In genomic region chr1:33349081-33349759, GRCh38 we compare ENCODE assay signal across 8 cellular contexts. TPM values are rescaled to one million over a fixed set of nuclear protein-coding genes. Genes with fewer than 3 reads are reported as not detected.
DNase-seq lines count a peak whose midpoint lies in the region; ATAC-seq, FAIRE-seq and TF ChIP-seq lines count a peak whose summit lies in the region.

No MANE protein-coding gene starts in this region.

- H3K4me3 ChIP-seq in OCI-LY1 (ENCODE audit: low read depth, low read length, poor library complexity, severe bottlenecking) (peak overlapping the region; percentile 72), trophoblast cell (ENCODE audit: low read depth, low read length) (peak overlapping the region; percentile 99), aorta (ENCODE audit: low read length in 2 of 2) (peak overlapping the region; percentile 96 to 100)

- H3K9me2 ChIP-seq in OCI-LY1 (ENCODE audit: low read depth, low read length), result no peaks in the 10 kb centered on the region

- peak overlapping the region; percentile 92 for H2BK5ac ChIP-seq in trophoblast cell (ENCODE audit: low read depth, low read length, poor library complexity)

- peaks cover 15% of the 10 kb centered on the region for H3K79me1 ChIP-seq in trophoblast cell (ENCODE audit: low read length)

- peak overlapping the region; percentile 68 for H3K9ac ChIP-seq in OCI-LY1 (ENCODE audit: low read length)
- H3K9ac ChIP-seq in trophoblast cell (ENCODE audit: low read length), result peak overlapping the region; percentile 99

- peak overlapping the region; percentile 99 for H2BK120ac ChIP-seq in trophoblast cell (ENCODE audit: insufficient read depth, low read length, poor library complexity)

- peaks cover 18% of the 10 kb centered on the region for H3K4me1 ChIP-seq in OCI-LY1 (ENCODE audit: insufficient read depth, low read length, severe bottlenecking)
- H3K4me1 ChIP-seq in trophoblast cell (ENCODE audit: control insufficient read depth in 1 of 2, insufficient read depth in 2 of 2, low read length in 2 of 2), result peaks cover 14 to 30% of the 10 kb centered on the region in 2 experiments
- peaks cover 2 to 8% of the 10 kb centered on the region in 2 donors for H3K4me1 ChIP-seq in aorta (ENCODE audit: control insufficient read depth in 1 of 2, insufficient read depth in 2 of 2, low read length in 2 of 2)

- H3K36me3 ChIP-seq in OCI-LY1 (ENCODE audit: insufficient read depth, low read length), result no peaks in the 10 kb centered on the region
- H3K36me3 ChIP-seq in trophoblast cell (ENCODE audit: control insufficient read depth in 1 of 2, insufficient read depth in 2 of 2, low read length in 2 of 2), result peaks cover 3% of the 10 kb centered on the region in 2 experiments
- no peaks in the 10 kb centered on the region for H3K36me3 ChIP-seq in aorta (ENCODE audit: control insufficient read depth in 1 of 2, insufficient read depth in 2 of 2, low read length in 1 of 2)

- intact Hi-C loops in aorta (cut with DNase I), result loop anchor here (5.0 kb wide), 3 partner anchors 58 to 113 kb away; partner anchors contain the start of gene ZNF362 (in 1 of the 2)

- peak overlapping the region; percentile 93 for H4K8ac ChIP-seq in trophoblast cell (ENCODE audit: low read depth, low read length)

- H2BK12ac ChIP-seq in trophoblast cell (ENCODE audit: low read length), result peak overlapping the region; percentile 9

- no peak overlapping the region for H3K23ac ChIP-seq in trophoblast cell (ENCODE audit: low read length)

- peak overlapping the region; percentile 98 for H2AK5ac ChIP-seq in trophoblast cell (ENCODE audit: low read length)

- peaks cover 2% of the 10 kb centered on the region; the same call in 1 of the 2 replicates for H4K20me1 ChIP-seq in OCI-LY1 (ENCODE audit: insufficient read depth, low read length)

- H3K4me2 ChIP-seq in OCI-LY1 (ENCODE audit: low read length), result peak overlapping the region; percentile 66
- peak overlapping the region; percentile 63 for H3K4me2 ChIP-seq in trophoblast cell (ENCODE audit: low read length)

- no peak for TF ChIP-seq CTCF in OCI-LY1 (IDR thresholded peaks at IDR 0.05; ENCODE audit: low read length)

- peak overlapping the region; percentile 99 for H3K4ac ChIP-seq in trophoblast cell (ENCODE audit: low read depth, low read length)

- DNase-seq in NCI-H2227 (lab: John Stamatoyannopoulos, UW; ENCODE audit: unreplicated experiment), result peak; percentile 46
- no peak for DNase-seq in NCI-H2227 treated with DMSO at 0.1 percent for 48 hours (lab: John Stamatoyannopoulos, UW)
- DNase-seq in activated T-helper 9 cell treated with anti-CD3 and anti-CD28 coated beads, Interleukin-2, amount 50 U/mL, for 16 hours (ENCODE audit: low read depth), result peak; percentile 31
- DNase-seq in frontal cortex (ENCODE audit: low spot score in 2 of 2), result peak; percentile 51 to 71
- DNase-seq in trophoblast cell, result peak in 1 of 2 donors; percentile 43
- DNase-seq in aorta, result peak; percentile 70 to 86

- H3K79me2 ChIP-seq in OCI-LY1 (ENCODE audit: insufficient read depth, low read length) (no peaks in the 10 kb centered on the region), trophoblast cell (ENCODE audit: control insufficient read depth, insufficient read depth, low read length, poor library complexity) (peaks cover 18% of the 10 kb centered on the region)

- H3K14ac ChIP-seq in trophoblast cell (ENCODE audit: low read length), result peak overlapping the region; percentile 100

- no peaks in the 10 kb centered on the region for H3F3A ChIP-seq in OCI-LY1 (ENCODE audit: insufficient read depth, low read length)

- H2AFZ ChIP-seq in OCI-LY1 (ENCODE audit: low read length) (no peak overlapping the region), trophoblast cell (ENCODE audit: insufficient read depth, low read length, poor library complexity) (peak overlapping the region; percentile 91)

- no peaks in the 10 kb centered on the region for H3K9me3 ChIP-seq in OCI-LY1 (ENCODE audit: low read length)
- peaks cover 3% of the 10 kb centered on the region for H3K9me3 ChIP-seq in trophoblast cell (ENCODE audit: insufficient read depth, low read depth, low read length)
- no peaks in the 10 kb centered on the region for H3K9me3 ChIP-seq in aorta (ENCODE audit: control insufficient read depth, low read length)

- FAIRE-seq in frontal cortex (lab: Jason Lieb, UNC), result no peak

- H3K27me3 ChIP-seq in OCI-LY1 (ENCODE audit: insufficient read depth, low read length), result no peaks in the 10 kb centered on the region; the same call in 1 of the 2 replicates
- no peaks in the 10 kb centered on the region for H3K27me3 ChIP-seq in trophoblast cell (ENCODE audit: insufficient read depth, low read length)
- H3K27me3 ChIP-seq in aorta (ENCODE audit: control insufficient read depth in 1 of 2, insufficient read depth in 2 of 2, low read length in 1 of 2), result no peaks in the 10 kb centered on the region

- peak overlapping the region; percentile 100 for H3K18ac ChIP-seq in trophoblast cell (ENCODE audit: low read length)

- WGBS in trophoblast cell (ENCODE audit: extremely low coverage, insufficient coverage, insufficient read length), result no CpG with 5 or more reads among the region's 78 CpGs
- 0 to 1% methylated on average over 41 to 78 of the region's 78 CpGs for WGBS in aorta, 2 donors

- peak overlapping the region; percentile 98 for H4K91ac ChIP-seq in trophoblast cell (ENCODE audit: low read depth, low read length)

- H3K27ac ChIP-seq in OCI-LY1 (ENCODE audit: low read depth, low read length, poor library complexity, severe bottlenecking) (no peak overlapping the region), trophoblast cell (ENCODE audit: low read depth, low read length) (peak overlapping the region; percentile 72), aorta (ENCODE audit: low read depth in 1 of 2, low read length in 2 of 2) (peak overlapping the region; percentile 90 to 100)

- ATAC-seq in HG02798 (IDR thresholded peaks at IDR 0.05; ENCODE audit: poor library complexity, unreplicated experiment) (peak; percentile 46), aorta (ENCODE audit: low FRiP score) (peak; percentile 45)

- H4K12ac ChIP-seq in trophoblast cell (ENCODE audit: low read depth, low read length), result peak overlapping the region; percentile 92

RNA-seq across cellular contexts. Expression of gene A3GALT2, which starts 28.3 kb away (rescaled TPM):
- total RNA-seq in frontal cortex (not detected), aorta (under 1 TPM; 0.36 to 0.81 TPM)
- not detected in 2 replicates for polyA plus RNA-seq in trophoblast cell (2013)
- polyA plus RNA-seq in aorta, result not detected
